Comparison of ENCODE assay signal across 25 cellular contexts in the genomic region with DNA sequence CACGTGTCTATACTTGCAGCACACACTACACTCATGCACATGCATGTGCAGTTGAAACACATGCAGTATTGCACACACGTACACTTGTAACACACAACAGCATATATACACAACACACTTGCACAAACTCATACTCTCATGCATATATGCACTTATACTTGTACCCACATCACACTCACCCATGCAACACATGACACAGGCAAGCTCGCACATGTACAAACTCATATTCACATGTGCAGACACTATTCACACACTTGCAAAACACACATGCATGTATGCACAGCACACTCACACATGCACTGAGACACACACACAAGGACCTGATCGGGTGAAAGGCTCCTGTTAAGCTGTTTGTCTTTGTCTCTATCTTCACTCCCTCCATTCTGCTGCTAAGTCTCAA.
"Had no signal": no experiment of that assay in that cellular context is flagged by ENCODE, and none has a peak within 500 bp of the region (broad histone marks: within the 10 kb centered on the region; RNA-seq: fewer than 3 reads in every experiment).

No MANE protein-coding gene starts in this region.

- H3K4me1 Mint-ChIP-seq: activated CD4-positive, alpha-beta T cell treated with anti-CD3 and anti-CD28 coated beads for 36 hours; activated T-helper 17 cell treated with anti-CD3 and anti-CD28 coated beads, Interleukin-2, amount 50 U/mL, for 72 hours had no signal

- H3K27ac Mint-ChIP-seq: activated CD4-positive, alpha-beta memory T cell treated with anti-CD3 and anti-CD28 coated beads, Interleukin-2, amount 10 ng/mL, durations not matched to agents 7 days and 5 days; activated CD4-positive, alpha-beta T cell treated with anti-CD3 and anti-CD28 coated beads for 36 hours; activated naive CD4-positive, alpha-beta T cell treated with anti-CD3 and anti-CD28 coated beads for 36 hours; activated naive CD8-positive, alpha-beta T cell; activated T-helper 17 cell treated with anti-CD3 and anti-CD28 coated beads, Interleukin-2, amount 50 U/mL, for 72 hours; T-cell had no signal

- H3K27ac ChIP-seq: brain microvascular endothelial cell, VCaP had no signal

- H3K27me3 Mint-ChIP-seq: activated CD4-positive, alpha-beta memory T cell treated with anti-CD3 and anti-CD28 coated beads, Interleukin-2, amount 10 ng/mL, durations not matched to agents 7 days and 5 days; activated CD4-positive, alpha-beta T cell treated with anti-CD3 and anti-CD28 coated beads for 36 hours; activated naive CD8-positive, alpha-beta T cell; activated T-helper 17 cell treated with anti-CD3 and anti-CD28 coated beads, Interleukin-2, amount 50 U/mL, for 72 hours; T-cell had no signal

- H3K36me3 ChIP-seq: brain microvascular endothelial cell had no signal

- H3K9me3 Mint-ChIP-seq: activated CD4-positive, alpha-beta memory T cell treated with anti-CD3 and anti-CD28 coated beads, Interleukin-2, amount 10 ng/mL, durations not matched to agents 7 days and 5 days; activated naive CD4-positive, alpha-beta T cell treated with anti-CD3 and anti-CD28 coated beads for 36 hours; activated T-helper 17 cell treated with anti-CD3 and anti-CD28 coated beads, Interleukin-2, amount 50 U/mL, for 72 hours; T-cell had no signal

- ATAC-seq: activated CD4-positive, alpha-beta T cell treated with anti-CD3 and anti-CD28 coated beads for 36 hours; activated T-helper 17 cell treated with anti-CD3 and anti-CD28 coated beads, Interleukin-2, amount 50 U/mL, for 72 hours; T-cell had no signal

- H3K27me3 ChIP-seq: brain microvascular endothelial cell had no signal

- DNase-seq: activated CD4-positive, alpha-beta memory T cell treated with anti-CD3 and anti-CD28 coated beads, Interleukin-2, amount 10 ng/mL, durations not matched to agents 7 days and 5 days; activated CD4-positive, alpha-beta T cell treated with anti-CD3 and anti-CD28 coated beads for 36 hours; activated CD4-positive, alpha-beta T cell treated with anti-CD3 and anti-CD28 coated beads, Interleukin-2, amount 50 U/mL, for 1 hour; activated CD4-positive, CD25-positive, alpha-beta regulatory T cell; activated gamma-delta T cell; activated naive CD4-positive, alpha-beta T cell treated with anti-CD3 and anti-CD28 coated beads for 36 hours; activated T-cell treated with anti-CD3 and anti-CD28 coated beads for 4 hours; activated T-cell treated with anti-CD3 and anti-CD28 coated beads, Interleukin-2, amount 50 U/mL, for 48 hours; amygdala; brain microvascular endothelial cell; cerebellar nuclear complex; MM.1S; NCI-H1105; NCI-H1436; NCI-H187; NCI-H2081; NCI-H510A treated with DMSO at 0.1 percent for 48 hours; NCI-H69; SIG-M5; T-cell; T-helper 2 cell; T1000 had no signal

- H3K4me3 Mint-ChIP-seq: activated CD4-positive, alpha-beta memory T cell treated with anti-CD3 and anti-CD28 coated beads, Interleukin-2, amount 10 ng/mL, durations not matched to agents 7 days and 5 days; activated CD4-positive, alpha-beta T cell treated with anti-CD3 and anti-CD28 coated beads for 36 hours; activated naive CD4-positive, alpha-beta T cell treated with anti-CD3 and anti-CD28 coated beads for 36 hours; activated naive CD8-positive, alpha-beta T cell; activated T-helper 17 cell treated with anti-CD3 and anti-CD28 coated beads, Interleukin-2, amount 50 U/mL, for 72 hours; T-cell had no signal
